Comparison of ENCODE assay signal across 1 cellular context in genomic region chr10:88064608-88065383, GRCh38.
TF ChIP-seq lines count a peak whose summit lies in the region.

No MANE protein-coding gene starts in this region.

TF ChIP-seq in GM12878, 131 proteins besides CTCF, POLR2A, EP300 and RAD21 (continued from another document and continues in another):
- TF ChIP-seq BRCA1 (IDR thresholded peaks at IDR 0.05; ENCODE audit: low read depth, low read length) (no peak), SMARCA5 (IDR thresholded peaks at IDR 0.05) (peak; percentile 79; the same call in 1 of the 2 replicates), CBX5 (IDR thresholded peaks at IDR 0.05; ENCODE audit: low read depth) (0 out of 2 replicates have a peak, but pooled peaks have one; percentile 59), KLF5 (IDR thresholded peaks at IDR 0.05; ENCODE audit: partially characterized antibody) (peak; percentile 60), POLR2AphosphoS2 (IDR thresholded peaks at IDR 0.05; ENCODE audit: low read depth, low read length) (no peak), CBX3 (IDR thresholded peaks at IDR 0.05; ENCODE audit: borderline replicate concordance, low read depth) (no peak), SIX5 (IDR thresholded peaks at IDR 0.05; ENCODE audit: low read depth, low read length, severe bottlenecking) (no peak), SMAD5 (IDR thresholded peaks at IDR 0.05; ENCODE audit: low read depth) (no peak), NR2F1 (conservative IDR thresholded peaks at IDR 0.05) (no peak; the same call in 1 of the 2 replicates), TCF3 (IDR thresholded peaks at IDR 0.05; ENCODE audit: borderline replicate concordance, insufficient read depth, low read depth, low read length) (peak; percentile 72; the same call in 1 of the 2 replicates), HDAC2 (IDR thresholded peaks at IDR 0.05) (no peak), SRF (IDR thresholded peaks at IDR 0.05; ENCODE audit: low read depth in 2 of 2, low read length in 2 of 2) (no peak), ZNF274 (IDR thresholded peaks at IDR 0.05; ENCODE audit: insufficient read depth, insufficient read length) (no peak), IRF4 (IDR thresholded peaks at IDR 0.05; ENCODE audit: low read depth, low read length) (peak; percentile 94), ZNF622 (IDR thresholded peaks at IDR 0.05) (no peak), ZSCAN29 (IDR thresholded peaks at IDR 0.05) (no peak), BMI1 (IDR thresholded peaks at IDR 0.05; ENCODE audit: borderline replicate concordance) (no peak), ZZZ3 (IDR thresholded peaks at IDR 0.05; ENCODE audit: control insufficient read depth, insufficient read length, low read depth) (no peak), NFYA (IDR thresholded peaks at IDR 0.05; ENCODE audit: borderline replicate concordance, low read depth, low read length) (no peak), ESRRA (IDR thresholded peaks at IDR 0.05; ENCODE audit: low read length) (no peak), BCL3 (IDR thresholded peaks at IDR 0.05; ENCODE audit: borderline replicate concordance, insufficient read depth, low read depth, low read length, poor library complexity, severe bottlenecking) (peak; percentile 93), ATF7 (IDR thresholded peaks at IDR 0.05; ENCODE audit: low read depth) (peak; percentile 75), POU2F2 (IDR thresholded peaks at IDR 0.05; ENCODE audit: borderline replicate concordance, low read depth, low read length) (peak; percentile 94), HDGF (IDR thresholded peaks at IDR 0.05) (no peak), ZBTB40 (IDR thresholded peaks at IDR 0.05; ENCODE audit: borderline replicate concordance) (no peak), CREB1 (IDR thresholded peaks at IDR 0.05; ENCODE audit: low read depth) (peak; percentile 74; the same call in 1 of the 2 replicates), TBL1XR1 (IDR thresholded peaks at IDR 0.05; ENCODE audit: low read depth, low read length) (peak; percentile 96), EZH2 (IDR thresholded peaks at IDR 0.05; ENCODE audit: borderline replicate concordance, control insufficient read depth, low read depth, low read length) (0 out of 2 replicates have a peak, but pooled peaks have one; percentile 38), RELA (IDR thresholded peaks at IDR 0.05; ENCODE audit: borderline replicate concordance, partially characterized antibody) (peak; percentile 8), GATAD2B (conservative IDR thresholded peaks at IDR 0.05; ENCODE audit: low read depth) (0 out of 2 replicates have a peak, but pooled peaks have one; percentile 22), JUNB (IDR thresholded peaks at IDR 0.05) (peak; percentile 54; the same call in 1 of the 2 replicates), ATF2 (IDR thresholded peaks at IDR 0.05; ENCODE audit: low read length) (peak; percentile 91), ZNF24 (IDR thresholded peaks at IDR 0.05) (no peak), IRF3 (IDR thresholded peaks at IDR 0.05) (no peak), MYC (IDR thresholded peaks at IDR 0.05; ENCODE audit: insufficient read depth, insufficient read length, insufficient replicate concordance, low read length, severe bottlenecking) (no peak), TCF7 (IDR thresholded peaks at IDR 0.05; ENCODE audit: borderline replicate concordance) (no peak), ZNF207 (IDR thresholded peaks at IDR 0.05; ENCODE audit: borderline replicate concordance) (no peak), DPF2 (IDR thresholded peaks at IDR 0.05) (peak; percentile 64), TAF1 (IDR thresholded peaks at IDR 0.05; ENCODE audit: borderline replicate concordance, low read depth, low read length) (no peak; the same call in 1 of the 2 replicates)
- TF ChIP-seq, protein P1, sequence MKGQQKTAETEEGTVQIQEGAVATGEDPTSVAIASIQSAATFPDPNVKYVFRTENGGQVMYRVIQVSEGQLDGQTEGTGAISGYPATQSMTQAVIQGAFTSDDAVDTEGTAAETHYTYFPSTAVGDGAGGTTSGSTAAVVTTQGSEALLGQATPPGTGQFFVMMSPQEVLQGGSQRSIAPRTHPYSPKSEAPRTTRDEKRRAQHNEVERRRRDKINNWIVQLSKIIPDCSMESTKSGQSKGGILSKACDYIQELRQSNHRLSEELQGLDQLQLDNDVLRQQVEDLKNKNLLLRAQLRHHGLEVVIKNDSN (IDR thresholded peaks at IDR 0.05; ENCODE audit: borderline replicate concordance, extremely low read length, insufficient read depth, low read depth, low read length), result no peak
- TF ChIP-seq, protein P2, sequence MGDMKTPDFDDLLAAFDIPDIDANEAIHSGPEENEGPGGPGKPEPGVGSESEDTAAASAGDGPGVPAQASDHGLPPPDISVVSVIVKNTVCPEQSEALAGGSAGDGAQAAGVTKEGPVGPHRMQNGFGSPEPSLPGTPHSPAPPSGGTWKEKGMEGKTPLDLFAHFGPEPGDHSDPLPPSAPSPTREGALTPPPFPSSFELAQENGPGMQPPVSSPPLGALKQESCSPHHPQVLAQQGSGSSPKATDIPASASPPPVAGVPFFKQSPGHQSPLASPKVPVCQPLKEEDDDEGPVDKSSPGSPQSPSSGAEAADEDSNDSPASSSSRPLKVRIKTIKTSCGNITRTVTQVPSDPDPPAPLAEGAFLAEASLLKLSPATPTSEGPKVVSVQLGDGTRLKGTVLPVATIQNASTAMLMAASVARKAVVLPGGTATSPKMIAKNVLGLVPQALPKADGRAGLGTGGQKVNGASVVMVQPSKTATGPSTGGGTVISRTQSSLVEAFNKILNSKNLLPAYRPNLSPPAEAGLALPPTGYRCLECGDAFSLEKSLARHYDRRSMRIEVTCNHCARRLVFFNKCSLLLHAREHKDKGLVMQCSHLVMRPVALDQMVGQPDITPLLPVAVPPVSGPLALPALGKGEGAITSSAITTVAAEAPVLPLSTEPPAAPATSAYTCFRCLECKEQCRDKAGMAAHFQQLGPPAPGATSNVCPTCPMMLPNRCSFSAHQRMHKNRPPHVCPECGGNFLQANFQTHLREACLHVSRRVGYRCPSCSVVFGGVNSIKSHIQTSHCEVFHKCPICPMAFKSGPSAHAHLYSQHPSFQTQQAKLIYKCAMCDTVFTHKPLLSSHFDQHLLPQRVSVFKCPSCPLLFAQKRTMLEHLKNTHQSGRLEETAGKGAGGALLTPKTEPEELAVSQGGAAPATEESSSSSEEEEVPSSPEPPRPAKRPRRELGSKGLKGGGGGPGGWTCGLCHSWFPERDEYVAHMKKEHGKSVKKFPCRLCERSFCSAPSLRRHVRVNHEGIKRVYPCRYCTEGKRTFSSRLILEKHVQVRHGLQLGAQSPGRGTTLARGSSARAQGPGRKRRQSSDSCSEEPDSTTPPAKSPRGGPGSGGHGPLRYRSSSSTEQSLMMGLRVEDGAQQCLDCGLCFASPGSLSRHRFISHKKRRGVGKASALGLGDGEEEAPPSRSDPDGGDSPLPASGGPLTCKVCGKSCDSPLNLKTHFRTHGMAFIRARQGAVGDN (IDR thresholded peaks at IDR 0.05), result peak; percentile 54; the same call in 1 of the 2 replicates
- TF ChIP-seq, protein P3, sequence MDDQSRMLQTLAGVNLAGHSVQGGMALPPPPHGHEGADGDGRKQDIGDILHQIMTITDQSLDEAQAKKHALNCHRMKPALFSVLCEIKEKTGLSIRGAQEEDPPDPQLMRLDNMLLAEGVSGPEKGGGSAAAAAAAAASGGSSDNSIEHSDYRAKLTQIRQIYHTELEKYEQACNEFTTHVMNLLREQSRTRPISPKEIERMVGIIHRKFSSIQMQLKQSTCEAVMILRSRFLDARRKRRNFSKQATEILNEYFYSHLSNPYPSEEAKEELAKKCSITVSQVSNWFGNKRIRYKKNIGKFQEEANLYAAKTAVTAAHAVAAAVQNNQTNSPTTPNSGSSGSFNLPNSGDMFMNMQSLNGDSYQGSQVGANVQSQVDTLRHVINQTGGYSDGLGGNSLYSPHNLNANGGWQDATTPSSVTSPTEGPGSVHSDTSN (IDR thresholded peaks at IDR 0.05; ENCODE audit: insufficient replicate concordance, low read depth, low read length), result peak; percentile 81
- TF ChIP-seq, protein P4, sequence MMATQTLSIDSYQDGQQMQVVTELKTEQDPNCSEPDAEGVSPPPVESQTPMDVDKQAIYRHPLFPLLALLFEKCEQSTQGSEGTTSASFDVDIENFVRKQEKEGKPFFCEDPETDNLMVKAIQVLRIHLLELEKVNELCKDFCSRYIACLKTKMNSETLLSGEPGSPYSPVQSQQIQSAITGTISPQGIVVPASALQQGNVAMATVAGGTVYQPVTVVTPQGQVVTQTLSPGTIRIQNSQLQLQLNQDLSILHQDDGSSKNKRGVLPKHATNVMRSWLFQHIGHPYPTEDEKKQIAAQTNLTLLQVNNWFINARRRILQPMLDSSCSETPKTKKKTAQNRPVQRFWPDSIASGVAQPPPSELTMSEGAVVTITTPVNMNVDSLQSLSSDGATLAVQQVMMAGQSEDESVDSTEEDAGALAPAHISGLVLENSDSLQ (IDR thresholded peaks at IDR 0.05), result peak; percentile 94
- TF ChIP-seq, protein P5, sequence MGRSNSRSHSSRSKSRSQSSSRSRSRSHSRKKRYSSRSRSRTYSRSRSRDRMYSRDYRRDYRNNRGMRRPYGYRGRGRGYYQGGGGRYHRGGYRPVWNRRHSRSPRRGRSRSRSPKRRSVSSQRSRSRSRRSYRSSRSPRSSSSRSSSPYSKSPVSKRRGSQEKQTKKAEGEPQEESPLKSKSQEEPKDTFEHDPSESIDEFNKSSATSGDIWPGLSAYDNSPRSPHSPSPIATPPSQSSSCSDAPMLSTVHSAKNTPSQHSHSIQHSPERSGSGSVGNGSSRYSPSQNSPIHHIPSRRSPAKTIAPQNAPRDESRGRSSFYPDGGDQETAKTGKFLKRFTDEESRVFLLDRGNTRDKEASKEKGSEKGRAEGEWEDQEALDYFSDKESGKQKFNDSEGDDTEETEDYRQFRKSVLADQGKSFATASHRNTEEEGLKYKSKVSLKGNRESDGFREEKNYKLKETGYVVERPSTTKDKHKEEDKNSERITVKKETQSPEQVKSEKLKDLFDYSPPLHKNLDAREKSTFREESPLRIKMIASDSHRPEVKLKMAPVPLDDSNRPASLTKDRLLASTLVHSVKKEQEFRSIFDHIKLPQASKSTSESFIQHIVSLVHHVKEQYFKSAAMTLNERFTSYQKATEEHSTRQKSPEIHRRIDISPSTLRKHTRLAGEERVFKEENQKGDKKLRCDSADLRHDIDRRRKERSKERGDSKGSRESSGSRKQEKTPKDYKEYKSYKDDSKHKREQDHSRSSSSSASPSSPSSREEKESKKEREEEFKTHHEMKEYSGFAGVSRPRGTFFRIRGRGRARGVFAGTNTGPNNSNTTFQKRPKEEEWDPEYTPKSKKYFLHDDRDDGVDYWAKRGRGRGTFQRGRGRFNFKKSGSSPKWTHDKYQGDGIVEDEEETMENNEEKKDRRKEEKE (IDR thresholded peaks at IDR 0.05), result no peak
